14 cellular contexts compared by ENCODE assay signal in genomic region chr17:57506253-57506911, GRCh38.
DNase-seq lines count a peak whose midpoint lies in the region; ATAC-seq, FAIRE-seq and TF ChIP-seq lines count a peak whose summit lies in the region.
"Had no signal": no experiment of that assay in that cellular context is flagged by ENCODE, and none has a peak within 500 bp of the region (broad histone marks: within the 10 kb centered on the region; RNA-seq: fewer than 3 reads in every experiment).

No MANE protein-coding gene starts in this region.

- no peaks in the 10 kb centered on the region for H3K9me2 ChIP-seq in hepatocyte (replicated peaks; ENCODE audit: insufficient read depth)

- peaks cover 57% of the 10 kb centered on the region for H3K79me2 ChIP-seq in hepatocyte

- H3K4me3 ChIP-seq in hepatocyte (no peak overlapping the region), urinary bladder (ENCODE audit: low read depth, low read length) (no peak overlapping the region), kidney (ENCODE audit: low read length in 2 of 2) (no peak overlapping the region)
- H3K4me3 ChIP-seq: thyroid gland had no signal

- peak overlapping the region in 1 of 2 donors; percentile 41 for H3K9ac ChIP-seq in kidney (ENCODE audit: low read length in 2 of 2)

- TF ChIP-seq CTCF in hepatocyte (IDR thresholded peaks at IDR 0.05; ENCODE audit: poor library complexity), result no peak
- TF ChIP-seq CTCF in kidney (IDR thresholded peaks at IDR 0.05; ENCODE audit: borderline replicate concordance, extremely low read depth, insufficient read depth), result no peak

- no peak for ATAC-seq in activated CD4-positive, CD25-positive, alpha-beta regulatory T cell treated with anti-CD3 and anti-CD28 coated beads, Interleukin-2, amount 50 U/mL, for 24 hours
- no peak for ATAC-seq in GM18517 (IDR thresholded peaks at IDR 0.05; ENCODE audit: unreplicated experiment)
- ATAC-seq: natural killer cell treated with Interleukin-12 subunit alpha and Interleukin-12 subunit beta and Interleukin-15 and Interleukin-18, amount 100 ng/mL, for 72 hours had no signal

- H3K9me3 ChIP-seq in hepatocyte (ENCODE audit: low read depth) (no peaks in the 10 kb centered on the region), kidney (ENCODE audit: control insufficient read depth in 1 of 2, low read length in 2 of 2) (no peaks in the 10 kb centered on the region)
- H3K9me3 ChIP-seq: thyroid gland had no signal

- H3K4me1 ChIP-seq in hepatocyte (ENCODE audit: insufficient read depth), result peaks cover 21% of the 10 kb centered on the region
- H3K4me1 ChIP-seq in urinary bladder (ENCODE audit: insufficient read depth), result no peaks in the 10 kb centered on the region
- H3K4me1 ChIP-seq in kidney (ENCODE audit: control insufficient read depth in 1 of 2, insufficient read depth in 1 of 2, low read depth in 1 of 2, low read length in 2 of 2), result peaks cover 10 to 16% of the 10 kb centered on the region in 2 donors

- no peaks in the 10 kb centered on the region for H3K27me3 ChIP-seq in hepatocyte
- H3K27me3 ChIP-seq: thyroid gland had no signal

- FAIRE-seq in kidney (lab: Jason Lieb, UNC), result no peak
- FAIRE-seq: A204.1 had no signal

- peak; percentile 28 for DNase-seq in NCI-H748 (lab: John Stamatoyannopoulos, UW; ENCODE audit: unreplicated experiment)
- DNase-seq in NCI-H748 treated with DMSO at 0.1 percent for 48 hours (lab: John Stamatoyannopoulos, UW), result no peak
- peak; percentile 84 for DNase-seq in SK-N-DZ (ENCODE audit: low spot score)
- no peak for DNase-seq in hepatocyte (ENCODE audit: low spot score)
- DNase-seq in kidney, result no peak
- DNase-seq: Calu3, cortex of kidney, NCI-H524 treated with DMSO at 0.1 percent for 48 hours, thyroid gland had no signal

- no peaks in the 10 kb centered on the region for H4K20me1 ChIP-seq in hepatocyte (ENCODE audit: insufficient read depth, poor library complexity, severe bottlenecking)

- H3K27ac ChIP-seq in hepatocyte, result peak overlapping the region; percentile 75
- H3K27ac ChIP-seq in urinary bladder (ENCODE audit: low read depth), result peak overlapping the region; percentile 42
- peak overlapping the region in 1 of 2 donors; percentile 69 for H3K27ac ChIP-seq in kidney (ENCODE audit: low read depth in 2 of 2, low read length in 2 of 2)
- H3K27ac ChIP-seq: thyroid gland had no signal

- no peaks in the 10 kb centered on the region for H3K36me3 ChIP-seq in hepatocyte (replicated peaks; ENCODE audit: insufficient read depth, low read depth)
- no peaks in the 10 kb centered on the region for H3K36me3 ChIP-seq in urinary bladder (ENCODE audit: insufficient read depth)
- no peaks in the 10 kb centered on the region for H3K36me3 ChIP-seq in kidney (ENCODE audit: control insufficient read depth in 1 of 2, insufficient read depth in 2 of 2, low read length in 2 of 2)
- H3K36me3 ChIP-seq: thyroid gland had no signal

- 44% methylated on average over 16 of the region's 16 CpGs for WGBS in hepatocyte (ENCODE audit: low lambda C conversion rate, missing lambda C conversion rate)
- 54% methylated on average over 16 of the region's 16 CpGs for WGBS in urinary bladder

- H3K4me2 ChIP-seq in hepatocyte, result peak overlapping the region; percentile 51

- H2AFZ ChIP-seq in hepatocyte, result peak overlapping the region; percentile 7

- intact Hi-C loops in kidney (cut with DNase I), result no loop called here

Comparison
In these comparisons a context has a peak if more than half of its experiments do, and no peak if none do; other contexts are left out.
1. DNase-seq: peak in NCI-H748 (single experiment) and SK-N-DZ (single experiment); none in NCI-H748 treated with DMSO at 0.1 percent for 48 hours (single experiment), hepatocyte (single experiment) and kidney (single experiment).